In the genomic region with DNA sequence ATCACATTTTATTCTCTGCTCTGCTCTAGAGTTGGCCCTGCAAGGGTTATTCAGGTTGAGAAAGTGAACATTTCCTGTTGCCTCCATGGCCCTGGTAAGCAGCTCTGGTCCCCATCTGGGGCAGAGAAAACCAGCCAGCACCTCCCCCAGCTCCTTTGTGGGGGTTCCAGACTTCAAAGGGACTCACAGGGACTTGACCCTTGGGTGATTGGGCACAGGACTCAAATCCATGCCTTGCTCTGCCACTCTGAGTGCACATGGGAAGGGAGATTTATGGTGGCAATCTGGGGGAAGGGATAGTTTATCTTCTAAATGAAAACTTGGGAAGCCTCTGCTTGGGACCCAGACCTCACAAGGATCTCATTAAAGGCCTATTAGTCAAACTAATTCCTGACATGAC, we compare ENCODE assay signal across 27 cellular contexts.
DNase-seq lines count a peak whose midpoint lies in the region; ATAC-seq, FAIRE-seq and TF ChIP-seq lines count a peak whose summit lies in the region.
"Had no signal": no experiment of that assay in that cellular context is flagged by ENCODE, and none has a peak within 500 bp of the region (broad histone marks: within the 10 kb centered on the region; RNA-seq: fewer than 3 reads in every experiment).

No MANE protein-coding gene starts in this region.

- intact Hi-C loops in left lung (cut with DNase I), result no loop called here

- peaks cover 3% of the 10 kb centered on the region for H3K27me3 Mint-ChIP-seq in chondrocyte (ENCODE audit: low read depth)

- H3K27ac Mint-ChIP-seq in chondrocyte (ENCODE audit: unreplicated experiment), result peak overlapping the region; percentile 86
- H3K27ac Mint-ChIP-seq: activated CD8-positive, alpha-beta T cell treated with anti-CD3 and anti-CD28 coated beads, Interleukin-2, amount 10 ng/mL, durations not matched to agents 7 days and 5 days; activated naive CD8-positive, alpha-beta T cell treated with anti-CD3 and anti-CD28 coated beads, Interleukin-2, amount 10 ng/mL, durations not matched to agents 7 days and 5 days; memory B cell had no signal

- no peak overlapping the region for H3K4me3 Mint-ChIP-seq in chondrocyte (ENCODE audit: unreplicated experiment)
- H3K4me3 Mint-ChIP-seq: activated CD8-positive, alpha-beta T cell treated with anti-CD3 and anti-CD28 coated beads, Interleukin-2, amount 10 ng/mL, durations not matched to agents 7 days and 5 days; activated naive CD8-positive, alpha-beta T cell treated with anti-CD3 and anti-CD28 coated beads, Interleukin-2, amount 10 ng/mL, durations not matched to agents 7 days and 5 days; central memory CD8-positive, alpha-beta T cell; memory B cell; stimulated activated naive CD8-positive, alpha-beta T cell treated with anti-CD3 and anti-CD28 coated beads, Interleukin-15, amount 100 ng/mL, for 72 hours had no signal

- H3K9me3 ChIP-seq in HEK293 (ENCODE audit: control insufficient read depth, insufficient read depth, low read depth, low read length) (no peaks in the 10 kb centered on the region), left lung (no peaks in the 10 kb centered on the region), small intestine (ENCODE audit: control insufficient read depth, low read depth) (no peaks in the 10 kb centered on the region)
- H3K9me3 ChIP-seq: BLaER1, MG63, psoas muscle, tibial nerve had no signal

- H3K4me1 ChIP-seq in HEK293 (ENCODE audit: control insufficient read depth, insufficient read depth, low read length), result peaks cover 4% of the 10 kb centered on the region
- H3K4me1 ChIP-seq in left lung, result no peaks in the 10 kb centered on the region
- peaks cover 3 to 8% of the 10 kb centered on the region in 2 donors for H3K4me1 ChIP-seq in small intestine (ENCODE audit: control insufficient read depth in 2 of 2, insufficient read depth in 1 of 2, low read depth in 1 of 2, low read length in 1 of 2)
- H3K4me1 ChIP-seq: BLaER1, psoas muscle had no signal

- ATAC-seq in left lung (no peak), HG03108 (IDR thresholded peaks at IDR 0.05; ENCODE audit: unreplicated experiment) (no peak), GM21526 (IDR thresholded peaks at IDR 0.05; ENCODE audit: low FRiP score, unreplicated experiment) (no peak)
- ATAC-seq: activated CD8-positive, alpha-beta T cell treated with anti-CD3 and anti-CD28 coated beads, Interleukin-2, amount 10 ng/mL, durations not matched to agents 7 days and 5 days; K562; psoas muscle; stimulated activated naive CD8-positive, alpha-beta T cell treated with anti-CD3 and anti-CD28 coated beads, Interleukin-15, amount 100 ng/mL, for 72 hours had no signal

- H3K27ac ChIP-seq in HEK293 (ENCODE audit: extremely low read depth, low read depth, low read length), result no peak overlapping the region
- peak overlapping the region; percentile 14 to 15 for H3K27ac ChIP-seq in left lung
- H3K27ac ChIP-seq in small intestine (ENCODE audit: low read depth in 1 of 2, low read length in 1 of 2), result peak overlapping the region; percentile 34 to 77
- H3K27ac ChIP-seq: BLaER1, psoas muscle, skin epidermis, tibial nerve had no signal

- no peaks in the 10 kb centered on the region for H3K36me3 Mint-ChIP-seq in chondrocyte (ENCODE audit: low read depth)
- H3K36me3 Mint-ChIP-seq: activated naive CD8-positive, alpha-beta T cell treated with anti-CD3 and anti-CD28 coated beads, Interleukin-2, amount 10 ng/mL, durations not matched to agents 7 days and 5 days; memory B cell had no signal

- peaks cover 37% of the 10 kb centered on the region for H3K4me1 Mint-ChIP-seq in chondrocyte (ENCODE audit: low read depth)
- H3K4me1 Mint-ChIP-seq: activated naive CD8-positive, alpha-beta T cell treated with anti-CD3 and anti-CD28 coated beads, Interleukin-2, amount 10 ng/mL, durations not matched to agents 7 days and 5 days; central memory CD8-positive, alpha-beta T cell; memory B cell; stimulated activated naive CD8-positive, alpha-beta T cell treated with anti-CD3 and anti-CD28 coated beads, Interleukin-15, amount 100 ng/mL, for 72 hours had no signal

- DNase-seq in chondrocyte (ENCODE audit: low spot score) (no peak), left lung (no peak), small intestine (no peak), HCEC 1CT (no peak), hepatic stellate cell (ENCODE audit: low spot score) (no peak)
- DNase-seq: activated CD8-positive, alpha-beta T cell treated with anti-CD3 and anti-CD28 coated beads, Interleukin-2, amount 10 ng/mL, durations not matched to agents 7 days and 5 days; activated gamma-delta T cell; activated naive CD8-positive, alpha-beta T cell treated with anti-CD3 and anti-CD28 coated beads, Interleukin-2, amount 10 ng/mL, durations not matched to agents 7 days and 5 days; activated T-cell treated with anti-CD3 and anti-CD28 coated beads for 4 hours; GDM1; psoas muscle; stimulated activated CD4-positive, alpha-beta T cell treated with anti-CD3 and anti-CD28 coated beads, Interleukin-1b, Interleukin-23, amount 100 ng/mL, for 48 hours; stimulated activated CD8-positive, alpha-beta memory T cell treated with anti-CD3 and anti-CD28 coated beads, Interleukin-4, amount 100 ng/mL, for 48 hours; stimulated activated naive CD8-positive, alpha-beta T cell treated with anti-CD3 and anti-CD28 coated beads, Interleukin-15, amount 100 ng/mL, for 72 hours; T-helper 2 cell had no signal

- TF ChIP-seq CTCF in HEK293 (tag by site-specific recombination; IDR thresholded peaks at IDR 0.05) (no peak), chondrocyte (IDR thresholded peaks at IDR 0.05) (no peak), left lung (IDR thresholded peaks at IDR 0.05) (no peak)

- H3K4me3 ChIP-seq in HEK293 (ENCODE audit: low read depth, low read length) (no peak overlapping the region), left lung (no peak overlapping the region), small intestine (ENCODE audit: low read depth in 1 of 2, low read length in 2 of 2) (no peak overlapping the region)
- H3K4me3 ChIP-seq: BLaER1, K562, MG63, psoas muscle, skin epidermis, tibial nerve had no signal

- no peaks in the 10 kb centered on the region for H3K9me3 Mint-ChIP-seq in chondrocyte (ENCODE audit: low read depth)
- H3K9me3 Mint-ChIP-seq: activated naive CD8-positive, alpha-beta T cell treated with anti-CD3 and anti-CD28 coated beads, Interleukin-2, amount 10 ng/mL, durations not matched to agents 7 days and 5 days; central memory CD8-positive, alpha-beta T cell; memory B cell; stimulated activated naive CD8-positive, alpha-beta T cell treated with anti-CD3 and anti-CD28 coated beads, Interleukin-15, amount 100 ng/mL, for 72 hours had no signal

- CTCF ChIA-PET in HEK293 (lab: Yijun Ruan, JAX), result no interaction called here

- no peaks in the 10 kb centered on the region for H3K36me3 ChIP-seq in HEK293 (ENCODE audit: control insufficient read depth in 2 of 2, insufficient read depth in 1 of 2, low read length in 2 of 2)
- no peaks in the 10 kb centered on the region for H3K36me3 ChIP-seq in left lung
- no peaks in the 10 kb centered on the region for H3K36me3 ChIP-seq in small intestine (ENCODE audit: control insufficient read depth in 2 of 2, insufficient read depth in 2 of 2, low read length in 2 of 2)
- H3K36me3 ChIP-seq: BLaER1, MG63, tibial nerve had no signal

- FAIRE-seq in small intestine (lab: Jason Lieb, UNC), result no peak
- FAIRE-seq: GM19239, HTR-8/SVneo, K562 had no signal

- H3K27me3 ChIP-seq in left lung (no peaks in the 10 kb centered on the region), small intestine (ENCODE audit: control insufficient read depth in 2 of 2, insufficient read depth in 2 of 2, low read length in 2 of 2) (peaks cover 0 to 2% of the 10 kb centered on the region in 2 donors)
- H3K27me3 ChIP-seq: BLaER1, MG63, tibial nerve had no signal

- POLR2A ChIA-PET in HEK293 (lab: Yijun Ruan, JAX), result no interaction called here

TF ChIP-seq in HEK293, 187 proteins besides CTCF, POLR2A, EP300 and RAD21 (continues in another document):
- peak; percentile 45; the same call in 1 of the 2 replicates for TF ChIP-seq ZBTB20 (tag by site-specific recombination; IDR thresholded peaks at IDR 0.05)
- no peak for TF ChIP-seq ZNF670 (tag by site-specific recombination; IDR thresholded peaks at IDR 0.05; ENCODE audit: low read depth)
- no peak for TF ChIP-seq ZNF223 (tag by site-specific recombination; IDR thresholded peaks at IDR 0.05)
- TF ChIP-seq, protein P1, sequence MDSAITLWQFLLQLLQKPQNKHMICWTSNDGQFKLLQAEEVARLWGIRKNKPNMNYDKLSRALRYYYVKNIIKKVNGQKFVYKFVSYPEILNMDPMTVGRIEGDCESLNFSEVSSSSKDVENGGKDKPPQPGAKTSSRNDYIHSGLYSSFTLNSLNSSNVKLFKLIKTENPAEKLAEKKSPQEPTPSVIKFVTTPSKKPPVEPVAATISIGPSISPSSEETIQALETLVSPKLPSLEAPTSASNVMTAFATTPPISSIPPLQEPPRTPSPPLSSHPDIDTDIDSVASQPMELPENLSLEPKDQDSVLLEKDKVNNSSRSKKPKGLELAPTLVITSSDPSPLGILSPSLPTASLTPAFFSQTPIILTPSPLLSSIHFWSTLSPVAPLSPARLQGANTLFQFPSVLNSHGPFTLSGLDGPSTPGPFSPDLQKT (IDR thresholded peaks at IDR 0.05; ENCODE audit: borderline replicate concordance, low read depth, low read length), result no peak
- no peak for TF ChIP-seq ZNF677 (tag by site-specific recombination; IDR thresholded peaks at IDR 0.05)
- no peak for TF ChIP-seq ZSCAN16 (tag by site-specific recombination; IDR thresholded peaks at IDR 0.05)
- no peak for TF ChIP-seq ZNF837 (tag by site-specific recombination; IDR thresholded peaks at IDR 0.05)
- TF ChIP-seq ZSCAN30 (tag by site-specific recombination; IDR thresholded peaks at IDR 0.05), result no peak
- TF ChIP-seq, protein P2, sequence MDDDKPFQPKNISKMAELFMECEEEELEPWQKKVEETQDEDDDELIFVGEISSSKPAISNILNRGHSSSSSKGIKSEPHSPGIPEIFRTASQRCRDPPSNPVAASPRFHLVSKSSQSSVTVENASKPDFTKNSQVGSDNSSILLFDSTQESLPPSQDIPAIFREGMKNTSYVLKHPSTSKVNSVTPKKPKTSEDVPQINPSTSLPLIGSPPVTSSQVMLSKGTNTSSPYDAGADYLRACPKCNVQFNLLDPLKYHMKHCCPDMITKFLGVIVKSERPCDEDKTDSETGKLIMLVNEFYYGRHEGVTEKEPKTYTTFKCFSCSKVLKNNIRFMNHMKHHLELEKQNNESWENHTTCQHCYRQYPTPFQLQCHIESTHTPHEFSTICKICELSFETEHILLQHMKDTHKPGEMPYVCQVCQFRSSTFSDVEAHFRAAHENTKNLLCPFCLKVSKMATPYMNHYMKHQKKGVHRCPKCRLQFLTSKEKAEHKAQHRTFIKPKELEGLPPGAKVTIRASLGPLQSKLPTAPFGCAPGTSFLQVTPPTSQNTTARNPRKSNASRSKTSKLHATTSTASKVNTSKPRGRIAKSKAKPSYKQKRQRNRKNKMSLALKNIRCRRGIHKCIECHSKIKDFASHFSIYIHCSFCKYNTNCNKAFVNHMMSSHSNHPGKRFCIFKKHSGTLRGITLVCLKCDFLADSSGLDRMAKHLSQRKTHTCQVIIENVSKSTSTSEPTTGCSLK (tag by site-specific recombination; IDR thresholded peaks at IDR 0.05), result no peak
- TF ChIP-seq HOXD13 (CRISPR knock-in tag; IDR thresholded peaks at IDR 0.05; ENCODE audit: borderline replicate concordance), result no peak
- no peak for TF ChIP-seq ZNF623 (tag by site-specific recombination; IDR thresholded peaks at IDR 0.05)
- TF ChIP-seq ZNF140 (tag by site-specific recombination; IDR thresholded peaks at IDR 0.05), result no peak
